27 cellular contexts compared by ENCODE assay signal in genomic region chr10:116913681-116914080, GRCh38.
"Had no signal": no experiment of that assay in that cellular context is flagged by ENCODE, and none has a peak within 500 bp of the region (broad histone marks: within the 10 kb centered on the region; RNA-seq: fewer than 3 reads in every experiment).

No MANE protein-coding gene starts in this region.

- H3K4me1 ChIP-seq: pancreas, psoas muscle, sigmoid colon, stomach, thyroid gland, tibial nerve, upper lobe of left lung, vagina had no signal

- H3K27ac ChIP-seq: neutrophil, pancreas, psoas muscle, right lobe of liver, sigmoid colon, stomach, thoracic aorta, thyroid gland, tibial nerve, upper lobe of left lung, vagina had no signal

- H3K27me3 ChIP-seq: neutrophil, pancreas, right lobe of liver, sigmoid colon, stomach, thyroid gland, tibial nerve, upper lobe of left lung, vagina had no signal

- H3K4me3 ChIP-seq: pancreas, psoas muscle, right lobe of liver, sigmoid colon, stomach, thoracic aorta, thyroid gland, tibial nerve, upper lobe of left lung, vagina had no signal

- H3K27me3 Mint-ChIP-seq: natural killer cell treated with Interleukin-12 subunit alpha and Interleukin-12 subunit beta and Interleukin-15 and Interleukin-18, amount 100 ng/mL, for 72 hours; progenitor cell of endocrine pancreas; stimulated activated naive B cell treated with anti-CD40 and anti-IgM and Interleukin-4, amounts not matched to agents 10 μg/mL and 1 μg/mL and 100 μg/mL, for 72 hours; stimulated activated naive CD8-positive, alpha-beta T cell treated with anti-CD3 and anti-CD28 coated beads, Interleukin-15, Interleukin-2, amounts not matched to agents 100 ng/mL and 50 ng/mL, for 24 hours had no signal

- ATAC-seq: naive thymus-derived CD8-positive, alpha-beta T cell; natural killer cell treated with Interleukin-12 subunit alpha and Interleukin-12 subunit beta and Interleukin-15 and Interleukin-18, amount 100 ng/mL, for 72 hours; pancreas; psoas muscle; right lobe of liver; stimulated activated effector memory CD8-positive, alpha-beta T cell treated with anti-CD3 and anti-CD28 coated beads, Interleukin-12 subunit alpha, Interleukin-12 subunit beta, amount 100 ng/mL, for 72 hours; stimulated activated naive B cell treated with anti-CD40 and anti-IgM and Interleukin-4, amounts not matched to agents 10 μg/mL and 1 μg/mL and 100 μg/mL, for 72 hours had no signal

- H3K4me3 Mint-ChIP-seq: naive thymus-derived CD8-positive, alpha-beta T cell; natural killer cell treated with Interleukin-12 subunit alpha and Interleukin-12 subunit beta and Interleukin-15 and Interleukin-18, amount 100 ng/mL, for 72 hours; nephron progenitor cell; neural crest cell; stimulated activated effector memory CD8-positive, alpha-beta T cell treated with anti-CD3 and anti-CD28 coated beads, Interleukin-12 subunit alpha, Interleukin-12 subunit beta, amount 100 ng/mL, for 72 hours; stimulated activated naive B cell treated with anti-CD40 and anti-IgM and Interleukin-4, amounts not matched to agents 10 μg/mL and 1 μg/mL and 100 μg/mL, for 72 hours; stimulated activated naive CD8-positive, alpha-beta T cell treated with anti-CD3 and anti-CD28 coated beads, Interleukin-15, Interleukin-2, amounts not matched to agents 100 ng/mL and 50 ng/mL, for 24 hours had no signal

- H3K9me3 Mint-ChIP-seq: natural killer cell treated with Interleukin-12 subunit alpha and Interleukin-12 subunit beta and Interleukin-15 and Interleukin-18, amount 100 ng/mL, for 72 hours; nephron progenitor cell; neural crest cell; stimulated activated naive B cell treated with anti-CD40 and anti-IgM and Interleukin-4, amounts not matched to agents 10 μg/mL and 1 μg/mL and 100 μg/mL, for 72 hours; stimulated activated naive CD8-positive, alpha-beta T cell treated with anti-CD3 and anti-CD28 coated beads, Interleukin-15, Interleukin-2, amounts not matched to agents 100 ng/mL and 50 ng/mL, for 24 hours had no signal

- H3K27ac Mint-ChIP-seq: naive thymus-derived CD8-positive, alpha-beta T cell; natural killer cell treated with Interleukin-12 subunit alpha and Interleukin-12 subunit beta and Interleukin-15 and Interleukin-18, amount 100 ng/mL, for 72 hours; nephron progenitor cell; progenitor cell of endocrine pancreas; stimulated activated effector memory CD8-positive, alpha-beta T cell treated with anti-CD3 and anti-CD28 coated beads, Interleukin-12 subunit alpha, Interleukin-12 subunit beta, amount 100 ng/mL, for 72 hours; stimulated activated naive B cell treated with anti-CD40 and anti-IgM and Interleukin-4, amounts not matched to agents 10 μg/mL and 1 μg/mL and 100 μg/mL, for 72 hours; stimulated activated naive CD8-positive, alpha-beta T cell treated with anti-CD3 and anti-CD28 coated beads, Interleukin-15, Interleukin-2, amounts not matched to agents 100 ng/mL and 50 ng/mL, for 24 hours had no signal

- H3K36me3 ChIP-seq: neutrophil, sigmoid colon, thoracic aorta, upper lobe of left lung, vagina had no signal

- H3K36me3 Mint-ChIP-seq: naive thymus-derived CD8-positive, alpha-beta T cell; natural killer cell treated with Interleukin-12 subunit alpha and Interleukin-12 subunit beta and Interleukin-15 and Interleukin-18, amount 100 ng/mL, for 72 hours; stimulated activated effector memory CD8-positive, alpha-beta T cell treated with anti-CD3 and anti-CD28 coated beads, Interleukin-12 subunit alpha, Interleukin-12 subunit beta, amount 100 ng/mL, for 72 hours; stimulated activated naive B cell treated with anti-CD40 and anti-IgM and Interleukin-4, amounts not matched to agents 10 μg/mL and 1 μg/mL and 100 μg/mL, for 72 hours had no signal

- H3K4me1 Mint-ChIP-seq: naive thymus-derived CD8-positive, alpha-beta T cell; nephron progenitor cell; stimulated activated effector memory CD8-positive, alpha-beta T cell treated with anti-CD3 and anti-CD28 coated beads, Interleukin-12 subunit alpha, Interleukin-12 subunit beta, amount 100 ng/mL, for 72 hours; stimulated activated naive B cell treated with anti-CD40 and anti-IgM and Interleukin-4, amounts not matched to agents 10 μg/mL and 1 μg/mL and 100 μg/mL, for 72 hours had no signal

- H3K9me3 ChIP-seq: neutrophil, pancreas, psoas muscle, right lobe of liver, sigmoid colon, stomach, thoracic aorta, thyroid gland, tibial nerve, upper lobe of left lung, vagina had no signal

- DNase-seq: naive thymus-derived CD8-positive, alpha-beta T cell; nephron progenitor cell; nucleus accumbens; pancreas; psoas muscle; right lobe of liver; sigmoid colon; small intestine; stimulated activated CD4-positive, alpha-beta T cell treated with anti-CD3 and anti-CD28 coated beads, Interleukin-15, amount 100 ng/mL, for 24 hours; stimulated activated CD4-positive, alpha-beta T cell treated with anti-CD3 and anti-CD28 coated beads, Interleukin-2, amount 100 ng/mL, for 24 hours; stimulated activated CD4-positive, alpha-beta T cell treated with anti-CD3 and anti-CD28 coated beads, Interleukin-2, amount 100 ng/mL, for 48 hours; stimulated activated CD4-positive, alpha-beta T cell treated with anti-CD3 and anti-CD28 coated beads, Interleukin-4, amount 100 ng/mL, for 24 hours; stimulated activated naive B cell treated with anti-CD40 and anti-IgM and Interleukin-4, amounts not matched to agents 10 μg/mL and 1 μg/mL and 100 μg/mL, for 72 hours; stimulated activated naive CD4-positive, alpha-beta T cell treated with Interleukin-2 at 50 U/mL for 16 hours; stomach; thyroid gland; trophoblast cell; upper lobe of left lung had no signal
